11 cellular contexts compared by ENCODE assay signal in the genomic region with DNA sequence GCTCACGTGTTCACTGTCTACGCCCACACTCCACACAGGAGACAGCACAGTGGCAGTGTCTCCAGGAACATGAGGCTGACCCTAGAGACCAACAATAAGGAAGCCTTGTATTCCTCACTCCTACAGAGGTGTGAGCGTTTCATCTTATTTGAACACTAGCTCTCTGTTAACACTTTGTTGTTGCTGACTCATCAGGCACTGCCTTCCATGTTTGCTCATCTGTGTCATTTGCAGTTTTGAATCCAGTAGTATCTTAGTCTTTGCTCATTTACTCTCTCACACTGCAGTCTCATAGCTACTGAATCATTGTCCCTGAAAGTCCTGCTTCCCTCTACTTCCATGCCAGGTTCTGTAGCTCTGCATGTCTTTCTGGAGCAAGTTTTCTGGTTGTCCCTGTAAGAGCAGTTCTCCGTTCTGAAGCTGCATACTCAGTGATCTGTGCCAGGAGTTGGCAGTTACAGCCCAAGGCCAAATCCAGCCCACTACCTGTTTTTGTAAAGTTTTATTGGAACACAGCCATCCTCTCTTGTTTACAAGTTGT.
DNase-seq lines count a peak whose midpoint lies in the region; ATAC-seq and TF ChIP-seq lines count a peak whose summit lies in the region.
"Had no signal": no experiment of that assay in that cellular context is flagged by ENCODE, and none has a peak within 500 bp of the region (broad histone marks: within the 10 kb centered on the region; RNA-seq: fewer than 3 reads in every experiment).

No MANE protein-coding gene starts in this region.

- intact Hi-C loops in activated naive CD4-positive, alpha-beta T cell treated with anti-CD3 and anti-CD28 coated beads for 36 hours (cut with micrococcal nuclease): loop anchor here (5.0 kb wide), 2 partner anchors 209 to 869 kb away; no protein-coding TSS in a partner anchor
- intact Hi-C loops in thyroid gland (cut with DNase I) (no loop called here), CD14-positive monocyte (cut with micrococcal nuclease) (loop anchor here in 1 of 2 donors (10.0 kb wide), 1 partner anchor 867 kb away; no protein-coding TSS in a partner anchor)
- intact Hi-C loops in CD4-positive, alpha-beta memory T cell (cut with micrococcal nuclease): no loop called here

- no peak overlapping the region for H3K27ac Mint-ChIP-seq in activated naive CD4-positive, alpha-beta T cell treated with anti-CD3 and anti-CD28 coated beads for 36 hours
- H3K27ac Mint-ChIP-seq in CD4-positive, alpha-beta memory T cell: no peak overlapping the region
- peak overlapping the region in 1 of 7 donors; percentile 3 for H3K27ac Mint-ChIP-seq in CD14-positive monocyte

- no peak for TF ChIP-seq EP300 in Ishikawa (IDR thresholded peaks at IDR 0.05; ENCODE audit: borderline replicate concordance)

- ATAC-seq in GM18909 (IDR thresholded peaks at IDR 0.05; ENCODE audit: poor library complexity, unreplicated experiment): no peak

- TF ChIP-seq RAD21 in Ishikawa (IDR thresholded peaks at IDR 0.05; ENCODE audit: low read depth): no peak

- H3K27me3 Mint-ChIP-seq in activated naive CD4-positive, alpha-beta T cell treated with anti-CD3 and anti-CD28 coated beads for 36 hours (ENCODE audit: low read depth): peaks cover 11% of the 10 kb centered on the region
- peaks cover 0 to 3% of the 10 kb centered on the region in 2 donors for H3K27me3 Mint-ChIP-seq in CD4-positive, alpha-beta memory T cell
- peaks cover 0 to 1% (median 1%) of the 10 kb centered on the region in 3 donors for H3K27me3 Mint-ChIP-seq in CD14-positive monocyte (ENCODE audit: low read depth in 3 of 3)

- 46 to 55% methylated on average over 4 of the region's 4 CpGs for WGBS in thyroid gland, 2 donors

- H3K27ac ChIP-seq in thyroid gland: peak overlapping the region; percentile 28 to 74 (median 54)
- H3K27ac ChIP-seq in CD4-positive, alpha-beta memory T cell (ENCODE audit: low read depth, low read length): no peak overlapping the region
- H3K27ac ChIP-seq: cardiac muscle cell had no signal

- H3K36me3 ChIP-seq in thyroid gland: no peaks in the 10 kb centered on the region
- no peaks in the 10 kb centered on the region for H3K36me3 ChIP-seq in CD4-positive, alpha-beta memory T cell (ENCODE audit: insufficient read depth, low read length)
- H3K36me3 ChIP-seq: cardiac muscle cell had no signal

- H3K4me3 ChIP-seq in epithelial cell of esophagus (ENCODE audit: low read length) (no peak overlapping the region), thyroid gland (replicated peaks in 1 of 3) (no peak overlapping the region)
- H3K4me3 ChIP-seq in CD4-positive, alpha-beta memory T cell (ENCODE audit: low read length in 2 of 2): no peak overlapping the region
- H3K4me3 ChIP-seq: cardiac muscle cell had no signal

- peak; percentile 6 for DNase-seq in activated naive CD4-positive, alpha-beta T cell treated with anti-CD3 and anti-CD28 coated beads for 36 hours
- DNase-seq in activated naive CD4-positive, alpha-beta T cell treated with Interleukin-2 at 50 U/mL for 16 hours: no peak
- peak; percentile 86 for DNase-seq in epithelial cell of esophagus (ENCODE audit: low read depth)
- DNase-seq in thyroid gland: peak; percentile 33 to 34
- no peak for DNase-seq in CD4-positive, alpha-beta memory T cell
- DNase-seq in CD14-positive monocyte (ENCODE audit: low spot score): no peak
- DNase-seq: NCI-H748 treated with DMSO at 0.1 percent for 48 hours, right cardiac atrium had no signal

- no peaks in the 10 kb centered on the region for H3K27me3 ChIP-seq in thyroid gland
- H3K27me3 ChIP-seq in CD4-positive, alpha-beta memory T cell (ENCODE audit: insufficient read depth, low read length): no peaks in the 10 kb centered on the region
- H3K27me3 ChIP-seq: cardiac muscle cell had no signal

- H3K36me3 Mint-ChIP-seq in activated naive CD4-positive, alpha-beta T cell treated with anti-CD3 and anti-CD28 coated beads for 36 hours (ENCODE audit: low read depth): no peaks in the 10 kb centered on the region
- no peaks in the 10 kb centered on the region for H3K36me3 Mint-ChIP-seq in CD4-positive, alpha-beta memory T cell
- H3K36me3 Mint-ChIP-seq in CD14-positive monocyte: no peaks in the 10 kb centered on the region

- TF ChIP-seq CTCF in epithelial cell of esophagus (IDR thresholded peaks at IDR 0.05; ENCODE audit: insufficient read depth, low read depth, low read length, missing control alignments) (no peak), thyroid gland (IDR thresholded peaks at IDR 0.05) (no peak), CD14-positive monocyte (IDR thresholded peaks at IDR 0.05) (no peak)

- no peak overlapping the region for H3K4me3 Mint-ChIP-seq in activated naive CD4-positive, alpha-beta T cell treated with anti-CD3 and anti-CD28 coated beads for 36 hours
- no peak overlapping the region for H3K4me3 Mint-ChIP-seq in CD4-positive, alpha-beta memory T cell
- no peak overlapping the region for H3K4me3 Mint-ChIP-seq in CD14-positive monocyte

- H3K4me1 Mint-ChIP-seq in activated naive CD4-positive, alpha-beta T cell treated with anti-CD3 and anti-CD28 coated beads for 36 hours (ENCODE audit: low read depth): no peaks in the 10 kb centered on the region
- no peaks in the 10 kb centered on the region for H3K4me1 Mint-ChIP-seq in CD4-positive, alpha-beta memory T cell
- no peaks in the 10 kb centered on the region for H3K4me1 Mint-ChIP-seq in CD14-positive monocyte

- H3K4me1 ChIP-seq in thyroid gland: peaks cover 14 to 24% of the 10 kb centered on the region in 2 donors
- H3K4me1 ChIP-seq in CD4-positive, alpha-beta memory T cell (ENCODE audit: insufficient read depth, low read length): no peaks in the 10 kb centered on the region

- CTCF ChIA-PET in activated naive CD4-positive, alpha-beta T cell treated with anti-CD3 and anti-CD28 coated beads for 36 hours (lab: Charles Lee): interaction anchor here (0.9 to 1.1 kb wide), 2 partner anchors 11 kb away, joined by 3 read pairs; no protein-coding TSS in a partner anchor
- CTCF ChIA-PET in CD4-positive, alpha-beta memory T cell (lab: Charles Lee; ENCODE audit: partially characterized antibody): interaction anchor here (1.0 kb wide), 1 partner anchor 869 kb away, joined by 4 read pairs; no protein-coding TSS in a partner anchor

- POLR2A ChIA-PET in CD4-positive, alpha-beta memory T cell (lab: Charles Lee; ENCODE audit: partially characterized antibody): no interaction called here

- TF ChIP-seq POLR2A in thyroid gland (IDR thresholded peaks at IDR 0.05): no peak

- H3K9me3 Mint-ChIP-seq in activated naive CD4-positive, alpha-beta T cell treated with anti-CD3 and anti-CD28 coated beads for 36 hours: no peaks in the 10 kb centered on the region
- H3K9me3 Mint-ChIP-seq in CD4-positive, alpha-beta memory T cell: no peaks in the 10 kb centered on the region
- no peaks in the 10 kb centered on the region for H3K9me3 Mint-ChIP-seq in CD14-positive monocyte

- H3K9me3 ChIP-seq in thyroid gland: no peaks in the 10 kb centered on the region
- no peaks in the 10 kb centered on the region for H3K9me3 ChIP-seq in CD4-positive, alpha-beta memory T cell (ENCODE audit: control insufficient read depth in 1 of 2, low read length in 2 of 2)

TF ChIP-seq in Ishikawa, 13 proteins besides CTCF, POLR2A, EP300 and RAD21:
- TF ChIP-seq TEAD4 (IDR thresholded peaks at IDR 0.05): 0 out of 2 replicates have a peak, but pooled peaks have one; percentile 27
- no peak for TF ChIP-seq CEBPB (IDR thresholded peaks at IDR 0.05)
- peak; percentile 41; the same call in 1 of the 2 replicates for TF ChIP-seq NFIC (IDR thresholded peaks at IDR 0.05)

Comparison
In these comparisons a context has a peak if more than half of its experiments do, and no peak if none do; other contexts are left out.
1. DNase-seq: peak in activated naive CD4-positive, alpha-beta T cell treated with anti-CD3 and anti-CD28 coated beads for 36 hours (single experiment), epithelial cell of esophagus (single experiment) and thyroid gland (2 of 2); none in activated naive CD4-positive, alpha-beta T cell treated with Interleukin-2 at 50 U/mL for 16 hours (single experiment), CD4-positive, alpha-beta memory T cell (0 of 5) and CD14-positive monocyte (single experiment).